Comparison of ENCODE assay signal across 32 cellular contexts in genomic region chr3:195770081-195770840, GRCh38. TPM values are rescaled to one million over a fixed set of nuclear protein-coding genes. Genes with fewer than 3 reads are reported as not detected.
DNase-seq lines count a peak whose midpoint lies in the region; ATAC-seq and TF ChIP-seq lines count a peak whose summit lies in the region.
"Had no signal": no experiment of that assay in that cellular context is flagged by ENCODE, and none has a peak within 500 bp of the region (broad histone marks: within the 10 kb centered on the region; RNA-seq: fewer than 3 reads in every experiment).

No MANE protein-coding gene starts in this region.

- no peaks in the 10 kb centered on the region for H3K27me3 Mint-ChIP-seq in stimulated activated naive CD8-positive, alpha-beta T cell treated with anti-CD3 and anti-CD28 coated beads, Interleukin-15, Interleukin-2, amounts not matched to agents 100 ng/mL and 50 ng/mL, for 24 hours
- no peaks in the 10 kb centered on the region for H3K27me3 Mint-ChIP-seq in activated CD8-positive, alpha-beta T cell treated with anti-CD3 and anti-CD28 coated beads, Interleukin-2, amount 10 ng/mL, durations not matched to agents 7 days and 5 days (ENCODE audit: low read depth)
- peaks cover 25% of the 10 kb centered on the region for H3K27me3 Mint-ChIP-seq in Calu3 (ENCODE audit: unreplicated experiment)
- H3K27me3 Mint-ChIP-seq: activated naive CD4-positive, alpha-beta T cell treated with anti-CD3 and anti-CD28 coated beads, Interleukin-2, amount 50 U/mL, for 24 hours; central memory CD8-positive, alpha-beta T cell; T-cell had no signal

- no peaks in the 10 kb centered on the region for H4K20me1 ChIP-seq in osteoblast (ENCODE audit: insufficient read depth, low read length)

- no peak for ATAC-seq in stimulated activated naive CD8-positive, alpha-beta T cell treated with anti-CD3 and anti-CD28 coated beads, Interleukin-15, Interleukin-2, amounts not matched to agents 100 U/mL and 50 U/mL, for 24 hours
- ATAC-seq in activated CD8-positive, alpha-beta T cell treated with anti-CD3 and anti-CD28 coated beads, Interleukin-2, amount 10 ng/mL, durations not matched to agents 7 days and 5 days = peak; percentile 50
- no peak for ATAC-seq in lower lobe of right lung
- ATAC-seq: HCT116, left cardiac atrium, PC-3, T-cell had no signal

- no peaks in the 10 kb centered on the region for H3K4me1 Mint-ChIP-seq in stimulated activated naive CD8-positive, alpha-beta T cell treated with anti-CD3 and anti-CD28 coated beads, Interleukin-15, Interleukin-2, amounts not matched to agents 100 ng/mL and 50 ng/mL, for 24 hours (ENCODE audit: low read depth)
- H3K4me1 Mint-ChIP-seq in activated CD8-positive, alpha-beta T cell treated with anti-CD3 and anti-CD28 coated beads, Interleukin-2, amount 10 ng/mL, durations not matched to agents 7 days and 5 days (ENCODE audit: low read depth) = no peaks in the 10 kb centered on the region
- no peaks in the 10 kb centered on the region for H3K4me1 Mint-ChIP-seq in Calu3 (ENCODE audit: low read depth, unreplicated experiment)
- H3K4me1 Mint-ChIP-seq: activated CD4-positive, alpha-beta memory T cell treated with anti-CD3 and anti-CD28 coated beads, Interleukin-2, amount 10 ng/mL, durations not matched to agents 7 days and 5 days; activated naive CD4-positive, alpha-beta T cell treated with anti-CD3 and anti-CD28 coated beads, Interleukin-2, amount 50 U/mL, for 24 hours; CD14-positive monocyte; central memory CD8-positive, alpha-beta T cell; mesothelial cell of epicardium; T-cell had no signal

- no peak for DNase-seq in stimulated activated naive CD8-positive, alpha-beta T cell treated with anti-CD3 and anti-CD28 coated beads, Interleukin-15, Interleukin-2, amounts not matched to agents 100 U/mL and 50 U/mL, for 24 hours
- DNase-seq in activated CD8-positive, alpha-beta T cell treated with anti-CD3 and anti-CD28 coated beads, Interleukin-2, amount 10 ng/mL, durations not matched to agents 7 days and 5 days = no peak
- DNase-seq in osteoblast (ENCODE audit: insufficient read length, low spot score, missing footprints) (peak; percentile 58), lower lobe of right lung (no peak), NCI-H2107 treated with DMSO at 0.1 percent for 48 hours (lab: John Stamatoyannopoulos, UW; ENCODE audit: unreplicated experiment) (no peak), Calu3 (no peak)
- DNase-seq: activated CD4-positive, alpha-beta memory T cell treated with anti-CD3 and anti-CD28 coated beads, Interleukin-2, amount 10 ng/mL, durations not matched to agents 7 days and 5 days; activated CD4-positive, CD25-positive, alpha-beta regulatory T cell; activated T-cell treated with anti-CD3 and anti-CD28 coated beads, Interleukin-2, amount 50 U/mL, for 1 hour; erythroblast; heart right ventricle; left cardiac atrium; natural killer cell; NCI-H1092 treated with DMSO at 0.1 percent for 48 hours; NCI-H2081; NCI-H446; PC-3; SJCRH30; stimulated activated CD4-positive, alpha-beta T cell treated with anti-CD3 and anti-CD28 coated beads, Interleukin-4, amount 100 ng/mL, for 4 hours; stomach had no signal

- no peaks in the 10 kb centered on the region for H3K27me3 ChIP-seq in osteoblast (ENCODE audit: insufficient read depth, low read length)
- H3K27me3 ChIP-seq in lower lobe of right lung (ENCODE audit: low read depth) = peaks cover 10% of the 10 kb centered on the region
- H3K27me3 ChIP-seq: ovary, right atrium auricular region, SJCRH30 had no signal

- H3K9me3 ChIP-seq in osteoblast (ENCODE audit: low read depth, low read length) (no peaks in the 10 kb centered on the region), lower lobe of right lung (no peaks in the 10 kb centered on the region)
- H3K9me3 ChIP-seq: heart right ventricle, ovary, right atrium auricular region, SJCRH30, stomach, tibial nerve had no signal

- CTCF ChIA-PET in activated CD8-positive, alpha-beta T cell treated with anti-CD3 and anti-CD28 coated beads, Interleukin-2, amount 10 ng/mL, durations not matched to agents 7 days and 5 days (lab: Charles Lee) = interaction anchor here (1.6 kb wide), 1 partner anchor 80 kb away, joined by 4 read pairs; no protein-coding TSS in a partner anchor
- CTCF ChIA-PET in Calu3 (lab: Charles Lee) = no interaction called here

- H3K27ac Mint-ChIP-seq in stimulated activated naive CD8-positive, alpha-beta T cell treated with anti-CD3 and anti-CD28 coated beads, Interleukin-15, Interleukin-2, amounts not matched to agents 100 ng/mL and 50 ng/mL, for 24 hours = peak overlapping the region; percentile 72
- H3K27ac Mint-ChIP-seq in activated CD8-positive, alpha-beta T cell treated with anti-CD3 and anti-CD28 coated beads, Interleukin-2, amount 10 ng/mL, durations not matched to agents 7 days and 5 days = peak overlapping the region; percentile 70
- no peak overlapping the region for H3K27ac Mint-ChIP-seq in Calu3 (ENCODE audit: unreplicated experiment)
- H3K27ac Mint-ChIP-seq: activated CD4-positive, alpha-beta memory T cell treated with anti-CD3 and anti-CD28 coated beads, Interleukin-2, amount 10 ng/mL, durations not matched to agents 7 days and 5 days; activated naive CD4-positive, alpha-beta T cell treated with anti-CD3 and anti-CD28 coated beads, Interleukin-2, amount 50 U/mL, for 24 hours; CD14-positive monocyte; mesothelial cell of epicardium; natural killer cell; T-cell had no signal

- no peaks in the 10 kb centered on the region for H3K9me3 Mint-ChIP-seq in stimulated activated naive CD8-positive, alpha-beta T cell treated with anti-CD3 and anti-CD28 coated beads, Interleukin-15, Interleukin-2, amounts not matched to agents 100 ng/mL and 50 ng/mL, for 24 hours
- no peaks in the 10 kb centered on the region for H3K9me3 Mint-ChIP-seq in activated CD8-positive, alpha-beta T cell treated with anti-CD3 and anti-CD28 coated beads, Interleukin-2, amount 10 ng/mL, durations not matched to agents 7 days and 5 days (ENCODE audit: insufficient read depth)
- peaks cover 2% of the 10 kb centered on the region for H3K9me3 Mint-ChIP-seq in Calu3 (ENCODE audit: low read depth, unreplicated experiment)
- H3K9me3 Mint-ChIP-seq: activated naive CD4-positive, alpha-beta T cell treated with anti-CD3 and anti-CD28 coated beads, Interleukin-2, amount 50 U/mL, for 24 hours; central memory CD8-positive, alpha-beta T cell; mesothelial cell of epicardium; natural killer cell had no signal

- POLR2A ChIA-PET in activated CD8-positive, alpha-beta T cell treated with anti-CD3 and anti-CD28 coated beads, Interleukin-2, amount 10 ng/mL, durations not matched to agents 7 days and 5 days (lab: Charles Lee) = interaction anchor here (1.2 kb wide), 1 partner anchor 10 kb away, joined by 3 read pairs; no protein-coding TSS in a partner anchor

- H3K4me1 ChIP-seq in osteoblast (ENCODE audit: insufficient read depth, low read length) = no peaks in the 10 kb centered on the region
- H3K4me1 ChIP-seq in lower lobe of right lung = no peaks in the 10 kb centered on the region
- H3K4me1 ChIP-seq: heart right ventricle, right atrium auricular region, SJCRH30, stomach, tibial nerve had no signal

- no peak overlapping the region for H3K4me2 ChIP-seq in osteoblast (ENCODE audit: insufficient read depth, low read length)

- peak overlapping the region; percentile 47 for H3K4me3 Mint-ChIP-seq in stimulated activated naive CD8-positive, alpha-beta T cell treated with anti-CD3 and anti-CD28 coated beads, Interleukin-15, Interleukin-2, amounts not matched to agents 100 ng/mL and 50 ng/mL, for 24 hours
- H3K4me3 Mint-ChIP-seq in activated CD8-positive, alpha-beta T cell treated with anti-CD3 and anti-CD28 coated beads, Interleukin-2, amount 10 ng/mL, durations not matched to agents 7 days and 5 days = peak overlapping the region; percentile 26
- no peak overlapping the region for H3K4me3 Mint-ChIP-seq in Calu3 (ENCODE audit: low read depth, unreplicated experiment)
- H3K4me3 Mint-ChIP-seq: activated CD4-positive, alpha-beta memory T cell treated with anti-CD3 and anti-CD28 coated beads, Interleukin-2, amount 10 ng/mL, durations not matched to agents 7 days and 5 days; activated naive CD4-positive, alpha-beta T cell treated with anti-CD3 and anti-CD28 coated beads, Interleukin-2, amount 50 U/mL, for 24 hours; CD14-positive monocyte; central memory CD8-positive, alpha-beta T cell; mesothelial cell of epicardium; natural killer cell; T-cell had no signal

- H2AFZ ChIP-seq in osteoblast (ENCODE audit: low read length) = no peak overlapping the region

- intact Hi-C loops in lower lobe of right lung (cut with DNase I) = no loop called here
- intact Hi-C loops in Calu3 (cut with micrococcal nuclease; ENCODE audit: unreplicated experiment) = no loop called here

- no TSS peak for BruUV-seq in Calu3 (replicated peaks; lab: Mats Ljungman, UMichigan)

- no peaks in the 10 kb centered on the region for H3K36me3 Mint-ChIP-seq in stimulated activated naive CD8-positive, alpha-beta T cell treated with anti-CD3 and anti-CD28 coated beads, Interleukin-15, Interleukin-2, amounts not matched to agents 100 ng/mL and 50 ng/mL, for 24 hours (ENCODE audit: low read depth)
- peaks cover 3% of the 10 kb centered on the region for H3K36me3 Mint-ChIP-seq in activated CD8-positive, alpha-beta T cell treated with anti-CD3 and anti-CD28 coated beads, Interleukin-2, amount 10 ng/mL, durations not matched to agents 7 days and 5 days (ENCODE audit: low read depth)
- no peaks in the 10 kb centered on the region for H3K36me3 Mint-ChIP-seq in Calu3 (ENCODE audit: insufficient read depth, unreplicated experiment)
- H3K36me3 Mint-ChIP-seq: activated naive CD4-positive, alpha-beta T cell treated with anti-CD3 and anti-CD28 coated beads, Interleukin-2, amount 50 U/mL, for 24 hours; CD14-positive monocyte; mesothelial cell of epicardium; natural killer cell; T-cell had no signal

- H3K4me3 ChIP-seq in osteoblast (ENCODE audit: insufficient read depth, low read length) (no peak overlapping the region), lower lobe of right lung (no peak overlapping the region)
- H3K4me3 ChIP-seq: heart right ventricle, ovary, right atrium auricular region, SJCRH30, stomach, tibial nerve had no signal

- TF ChIP-seq CTCF in osteoblast (IDR thresholded peaks at IDR 0.05; ENCODE audit: extremely low read depth, low read depth, low read length) = no peak
- TF ChIP-seq CTCF in lower lobe of right lung (IDR thresholded peaks at IDR 0.05) = no peak
- no peak for TF ChIP-seq CTCF in Calu3 (IDR thresholded peaks at IDR 0.05; ENCODE audit: unreplicated experiment)

- H3K36me3 ChIP-seq in osteoblast (ENCODE audit: insufficient read depth, low read length) (no peaks in the 10 kb centered on the region), lower lobe of right lung (no peaks in the 10 kb centered on the region)
- H3K36me3 ChIP-seq: heart right ventricle, ovary, right atrium auricular region, SJCRH30, stomach, tibial nerve had no signal

- H3K27ac ChIP-seq in osteoblast (ENCODE audit: low read depth, low read length) = no peak overlapping the region
- no peak overlapping the region for H3K27ac ChIP-seq in lower lobe of right lung
- H3K27ac ChIP-seq: heart right ventricle, ovary, right atrium auricular region, SJCRH30, stomach, tibial nerve had no signal

- H3K79me2 ChIP-seq in osteoblast (ENCODE audit: insufficient read depth, low read length) = no peaks in the 10 kb centered on the region

RNA-seq across cellular contexts. Expression of gene MUC4, which starts 41.5 kb away (rescaled TPM):
- total RNA-seq in activated CD8-positive, alpha-beta T cell treated with anti-CD3 and anti-CD28 coated beads, Interleukin-2, amount 10 ng/mL, durations not matched to agents 7 days and 5 days = under 1 TPM in 1 of 2 experiments, not detected in 1; 0.05 TPM
- total RNA-seq in osteoblast = not detected in 2 replicates
- total RNA-seq in lower lobe of right lung = 7.9 TPM
- total RNA-seq in Calu3 (2022) = 3.6 and 4.6 TPM in 2 replicates
- total RNA-seq: fibroblast of villous mesenchyme, heart right ventricle, left cardiac atrium, LHCN-M2, PC-3, tibial nerve had no signal

RNA-seq across cellular contexts. Expression of gene MUC20, which starts 49.5 kb away (rescaled TPM):
- 1 to 10 TPM in 1 of 2 experiments, under 1 TPM in 1; 0.53 to 1.7 TPM for total RNA-seq in activated CD8-positive, alpha-beta T cell treated with anti-CD3 and anti-CD28 coated beads, Interleukin-2, amount 10 ng/mL, durations not matched to agents 7 days and 5 days
- total RNA-seq in osteoblast (0.36 and 1.2 TPM in 2 replicates), lower lobe of right lung (14.3 TPM), Calu3 (2022) (83.1 and 128 TPM in 2 replicates)
- total RNA-seq: LHCN-M2, SJCRH30 had no signal
